In the genomic region with DNA sequence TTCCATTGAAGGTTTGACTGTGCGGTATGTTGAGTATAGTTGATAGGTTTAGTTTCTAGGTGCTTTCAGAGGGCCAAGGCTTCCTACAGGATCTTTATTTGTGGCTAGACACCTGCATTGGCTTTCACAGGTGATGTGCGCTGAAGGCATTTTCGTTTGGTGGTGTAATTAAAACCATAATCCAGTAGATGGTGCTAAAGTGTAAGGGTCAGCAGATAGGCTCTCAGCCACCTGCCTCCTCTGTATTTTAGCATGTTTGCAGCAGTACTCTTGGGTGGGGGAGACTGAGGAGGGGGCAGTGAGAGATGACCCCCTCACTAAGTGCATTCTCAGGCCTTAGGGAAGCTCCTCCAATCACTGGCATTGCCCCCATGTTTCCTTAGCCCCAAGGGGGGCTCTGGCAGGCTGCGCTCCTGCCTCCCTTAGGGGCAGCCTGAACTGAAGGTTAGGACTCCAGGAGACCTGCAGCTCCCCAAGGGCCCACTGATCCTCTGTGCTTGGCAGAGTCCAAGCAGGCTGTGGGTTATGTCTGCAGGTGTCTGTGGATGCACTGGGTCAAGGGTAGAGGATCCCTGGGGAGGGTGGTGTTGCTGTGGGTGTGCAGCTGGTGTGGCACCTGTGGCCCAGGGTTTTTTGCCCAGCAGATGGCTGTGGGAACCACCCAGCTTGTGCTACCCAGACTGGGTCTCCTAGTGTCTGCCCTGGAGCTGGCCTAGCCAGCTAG, we compare ENCODE assay signal across 9 cellular contexts. TPM values are rescaled to one million over a fixed set of nuclear protein-coding genes. Genes with fewer than 3 reads are reported as not detected.
DNase-seq lines count a peak whose midpoint lies in the region; ATAC-seq and TF ChIP-seq lines count a peak whose summit lies in the region.
"Had no signal": no experiment of that assay in that cellular context is flagged by ENCODE, and none has a peak within 500 bp of the region (broad histone marks: within the 10 kb centered on the region; RNA-seq: fewer than 3 reads in every experiment).

No MANE protein-coding gene starts in this region.

- peak; percentile 36 for DNase-seq in GM03348 (ENCODE audit: low spot score)
- DNase-seq in LoVo (ENCODE audit: low spot score) = peak; percentile 59
- DNase-seq in adipocyte (ENCODE audit: low read depth) = peak; percentile 58
- no peak for DNase-seq in cortex of kidney (lab: John Stamatoyannopoulos, UW)
- DNase-seq in foreskin melanocyte = no peak
- no peak for DNase-seq in NCI-H446 treated with DMSO at 0.1 percent for 48 hours (lab: John Stamatoyannopoulos, UW)

- TF ChIP-seq CTCF in liver (IDR thresholded peaks at IDR 0.05; ENCODE audit: low read depth, low read length, missing input control) = peak; percentile 71

- 49% methylated on average over 4 of the region's 4 CpGs for WGBS in liver

- H3K9me3 ChIP-seq in adipocyte (ENCODE audit: control insufficient read depth, low read length) = no peaks in the 10 kb centered on the region
- H3K9me3 ChIP-seq in liver (ENCODE audit: control insufficient read depth in 4 of 4, low read length in 3 of 4) = no peaks in the 10 kb centered on the region

- H3K27me3 ChIP-seq in adipocyte (replicated peaks; ENCODE audit: control insufficient read depth, insufficient read depth, low read length) = no peaks in the 10 kb centered on the region
- H3K27me3 ChIP-seq in liver (ENCODE audit: control insufficient read depth in 4 of 4, insufficient read depth in 4 of 4, low read length in 3 of 4) = no peaks in the 10 kb centered on the region

- TF ChIP-seq RAD21 in liver (IDR thresholded peaks at IDR 0.05) = peak; percentile 95 to 98

- H3K9ac ChIP-seq in adipocyte (ENCODE audit: low read length) (no peak overlapping the region), liver (ENCODE audit: low read depth in 1 of 2, low read length in 2 of 2) (no peak overlapping the region)

- H3K4me1 ChIP-seq in adipocyte (ENCODE audit: control insufficient read depth, insufficient read depth, low read length) = no peaks in the 10 kb centered on the region
- peaks cover 0 to 3% (median 0%) of the 10 kb centered on the region in 4 donors for H3K4me1 ChIP-seq in liver (ENCODE audit: control insufficient read depth in 4 of 4, insufficient read depth in 4 of 4, low read length in 3 of 4)

- no peaks in the 10 kb centered on the region for H3K36me3 ChIP-seq in adipocyte (ENCODE audit: control insufficient read depth, insufficient read depth, low read length, severe bottlenecking)
- no peaks in the 10 kb centered on the region for H3K36me3 ChIP-seq in liver (ENCODE audit: control insufficient read depth in 4 of 4, insufficient read depth in 3 of 4, low read depth in 1 of 4, low read length in 3 of 4)

- no peak for ATAC-seq in HG02852 (IDR thresholded peaks at IDR 0.05; ENCODE audit: unreplicated experiment)
- ATAC-seq: naive thymus-derived CD4-positive, alpha-beta T cell had no signal

- H3K27ac ChIP-seq in liver (ENCODE audit: low read depth in 1 of 2, low read length in 2 of 2) = no peak overlapping the region

- H3K4me3 ChIP-seq in adipocyte (ENCODE audit: low read length) = no peak overlapping the region
- no peak overlapping the region for H3K4me3 ChIP-seq in liver (ENCODE audit: low read depth in 1 of 3, low read length in 3 of 3)

TF ChIP-seq in liver, 16 proteins besides CTCF, POLR2A, EP300 and RAD21:
- TF ChIP-seq RXRA (IDR thresholded peaks at IDR 0.05) (no peak), HNF4A (conservative IDR thresholded peaks at IDR 0.05) (no peak), FOXA2 (IDR thresholded peaks at IDR 0.05) (no peak), EGR1 (IDR thresholded peaks at IDR 0.05; ENCODE audit: low read depth in 2 of 2) (no peak), JUND (IDR thresholded peaks at IDR 0.05) (no peak), YY1 (IDR thresholded peaks at IDR 0.05) (no peak), SP1 (IDR thresholded peaks at IDR 0.05) (no peak), GABPA (IDR thresholded peaks at IDR 0.05 in 1 of 2, conservative IDR thresholded peaks at IDR 0.05 in 1 of 2) (no peak), FOXA1 (IDR thresholded peaks at IDR 0.05) (no peak), NR2F2 (IDR thresholded peaks at IDR 0.05) (no peak), HNF4G (IDR thresholded peaks at IDR 0.05) (no peak), TAF1 (conservative IDR thresholded peaks at IDR 0.05) (no peak)
- TF ChIP-seq, protein P1, sequence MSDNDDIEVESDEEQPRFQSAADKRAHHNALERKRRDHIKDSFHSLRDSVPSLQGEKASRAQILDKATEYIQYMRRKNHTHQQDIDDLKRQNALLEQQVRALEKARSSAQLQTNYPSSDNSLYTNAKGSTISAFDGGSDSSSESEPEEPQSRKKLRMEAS (IDR thresholded peaks at IDR 0.05) = no peak
- TF ChIP-seq, protein P2, sequence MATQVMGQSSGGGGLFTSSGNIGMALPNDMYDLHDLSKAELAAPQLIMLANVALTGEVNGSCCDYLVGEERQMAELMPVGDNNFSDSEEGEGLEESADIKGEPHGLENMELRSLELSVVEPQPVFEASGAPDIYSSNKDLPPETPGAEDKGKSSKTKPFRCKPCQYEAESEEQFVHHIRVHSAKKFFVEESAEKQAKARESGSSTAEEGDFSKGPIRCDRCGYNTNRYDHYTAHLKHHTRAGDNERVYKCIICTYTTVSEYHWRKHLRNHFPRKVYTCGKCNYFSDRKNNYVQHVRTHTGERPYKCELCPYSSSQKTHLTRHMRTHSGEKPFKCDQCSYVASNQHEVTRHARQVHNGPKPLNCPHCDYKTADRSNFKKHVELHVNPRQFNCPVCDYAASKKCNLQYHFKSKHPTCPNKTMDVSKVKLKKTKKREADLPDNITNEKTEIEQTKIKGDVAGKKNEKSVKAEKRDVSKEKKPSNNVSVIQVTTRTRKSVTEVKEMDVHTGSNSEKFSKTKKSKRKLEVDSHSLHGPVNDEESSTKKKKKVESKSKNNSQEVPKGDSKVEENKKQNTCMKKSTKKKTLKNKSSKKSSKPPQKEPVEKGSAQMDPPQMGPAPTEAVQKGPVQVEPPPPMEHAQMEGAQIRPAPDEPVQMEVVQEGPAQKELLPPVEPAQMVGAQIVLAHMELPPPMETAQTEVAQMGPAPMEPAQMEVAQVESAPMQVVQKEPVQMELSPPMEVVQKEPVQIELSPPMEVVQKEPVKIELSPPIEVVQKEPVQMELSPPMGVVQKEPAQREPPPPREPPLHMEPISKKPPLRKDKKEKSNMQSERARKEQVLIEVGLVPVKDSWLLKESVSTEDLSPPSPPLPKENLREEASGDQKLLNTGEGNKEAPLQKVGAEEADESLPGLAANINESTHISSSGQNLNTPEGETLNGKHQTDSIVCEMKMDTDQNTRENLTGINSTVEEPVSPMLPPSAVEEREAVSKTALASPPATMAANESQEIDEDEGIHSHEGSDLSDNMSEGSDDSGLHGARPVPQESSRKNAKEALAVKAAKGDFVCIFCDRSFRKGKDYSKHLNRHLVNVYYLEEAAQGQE (IDR thresholded peaks at IDR 0.05) = no peak
- TF ChIP-seq, protein P3, sequence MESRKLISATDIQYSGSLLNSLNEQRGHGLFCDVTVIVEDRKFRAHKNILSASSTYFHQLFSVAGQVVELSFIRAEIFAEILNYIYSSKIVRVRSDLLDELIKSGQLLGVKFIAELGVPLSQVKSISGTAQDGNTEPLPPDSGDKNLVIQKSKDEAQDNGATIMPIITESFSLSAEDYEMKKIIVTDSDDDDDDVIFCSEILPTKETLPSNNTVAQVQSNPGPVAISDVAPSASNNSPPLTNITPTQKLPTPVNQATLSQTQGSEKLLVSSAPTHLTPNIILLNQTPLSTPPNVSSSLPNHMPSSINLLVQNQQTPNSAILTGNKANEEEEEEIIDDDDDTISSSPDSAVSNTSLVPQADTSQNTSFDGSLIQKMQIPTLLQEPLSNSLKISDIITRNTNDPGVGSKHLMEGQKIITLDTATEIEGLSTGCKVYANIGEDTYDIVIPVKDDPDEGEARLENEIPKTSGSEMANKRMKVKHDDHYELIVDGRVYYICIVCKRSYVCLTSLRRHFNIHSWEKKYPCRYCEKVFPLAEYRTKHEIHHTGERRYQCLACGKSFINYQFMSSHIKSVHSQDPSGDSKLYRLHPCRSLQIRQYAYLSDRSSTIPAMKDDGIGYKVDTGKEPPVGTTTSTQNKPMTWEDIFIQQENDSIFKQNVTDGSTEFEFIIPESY (IDR thresholded peaks at IDR 0.05) = no peak
- TF ChIP-seq, protein P4, sequence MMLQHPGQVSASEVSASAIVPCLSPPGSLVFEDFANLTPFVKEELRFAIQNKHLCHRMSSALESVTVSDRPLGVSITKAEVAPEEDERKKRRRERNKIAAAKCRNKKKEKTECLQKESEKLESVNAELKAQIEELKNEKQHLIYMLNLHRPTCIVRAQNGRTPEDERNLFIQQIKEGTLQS (IDR thresholded peaks at IDR 0.05) = no peak
TF ChIP-seq in liver: peak in this region for 0.

RNA-seq across cellular contexts. Expression of a gene that starts 23.4 kb away (rescaled TPM):
- 1 to 10 TPM in 1 of 2 donors, under 1 TPM in 1; 0.42 to 3.7 TPM for total RNA-seq in liver
- polyA plus RNA-seq in liver = 1 to 10 TPM; 1.2 to 2.9 TPM

RNA-seq across cellular contexts. Expression of a gene that starts 33.2 kb away (rescaled TPM):
- total RNA-seq in liver = under 1 TPM in 1 of 2 donors, not detected in 1; 0.05 TPM
- not detected for polyA plus RNA-seq in liver
- total RNA-seq: naive thymus-derived CD4-positive, alpha-beta T cell had no signal
- polyA plus RNA-seq: naive thymus-derived CD4-positive, alpha-beta T cell had no signal

Comparison
In these comparisons a context has a peak if more than half of its experiments do, and no peak if none do; other contexts are left out.
1. DNase-seq: peak in GM03348 (single experiment), LoVo (single experiment) and adipocyte (single experiment); none in cortex of kidney (single experiment), foreskin melanocyte (single experiment) and NCI-H446 treated with DMSO at 0.1 percent for 48 hours (single experiment).